In the genomic region with DNA sequence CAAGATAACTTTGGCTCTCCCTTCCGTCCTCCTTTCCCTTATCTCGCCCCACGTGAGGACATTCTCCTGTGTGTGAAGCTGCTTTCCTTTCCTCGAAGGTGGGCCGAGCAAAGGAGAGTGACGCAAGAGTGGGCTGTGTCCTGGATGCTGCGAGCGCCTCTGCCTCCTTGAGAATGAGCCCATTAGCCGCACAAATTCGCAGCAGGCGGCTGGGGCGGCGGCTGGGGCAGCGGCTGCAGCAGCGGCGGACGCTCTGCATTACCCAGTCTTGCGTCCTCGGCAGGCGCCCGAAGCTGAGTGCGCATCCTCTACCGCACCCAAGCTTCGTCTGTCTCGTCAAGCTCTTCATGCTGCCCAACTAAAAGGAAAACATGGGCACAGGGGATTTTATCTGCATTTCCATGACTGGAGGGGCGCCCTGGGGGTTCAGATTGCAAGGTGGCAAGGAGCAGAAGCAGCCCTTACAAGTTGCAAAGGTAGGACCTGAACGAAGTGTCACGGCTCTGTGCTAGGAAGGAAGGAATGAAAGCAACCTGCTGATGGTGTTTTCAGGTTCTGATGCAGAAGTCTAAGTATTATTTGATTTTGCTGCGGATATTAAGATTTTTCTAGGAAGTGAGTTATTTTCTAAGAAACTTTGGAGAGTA, we compare ENCODE assay signal across 8 cellular contexts. TPM values are rescaled to one million over a fixed set of nuclear protein-coding genes. Genes with fewer than 3 reads are reported as not detected.
DNase-seq lines count a peak whose midpoint lies in the region; ATAC-seq and TF ChIP-seq lines count a peak whose summit lies in the region.

A gene with protein sequence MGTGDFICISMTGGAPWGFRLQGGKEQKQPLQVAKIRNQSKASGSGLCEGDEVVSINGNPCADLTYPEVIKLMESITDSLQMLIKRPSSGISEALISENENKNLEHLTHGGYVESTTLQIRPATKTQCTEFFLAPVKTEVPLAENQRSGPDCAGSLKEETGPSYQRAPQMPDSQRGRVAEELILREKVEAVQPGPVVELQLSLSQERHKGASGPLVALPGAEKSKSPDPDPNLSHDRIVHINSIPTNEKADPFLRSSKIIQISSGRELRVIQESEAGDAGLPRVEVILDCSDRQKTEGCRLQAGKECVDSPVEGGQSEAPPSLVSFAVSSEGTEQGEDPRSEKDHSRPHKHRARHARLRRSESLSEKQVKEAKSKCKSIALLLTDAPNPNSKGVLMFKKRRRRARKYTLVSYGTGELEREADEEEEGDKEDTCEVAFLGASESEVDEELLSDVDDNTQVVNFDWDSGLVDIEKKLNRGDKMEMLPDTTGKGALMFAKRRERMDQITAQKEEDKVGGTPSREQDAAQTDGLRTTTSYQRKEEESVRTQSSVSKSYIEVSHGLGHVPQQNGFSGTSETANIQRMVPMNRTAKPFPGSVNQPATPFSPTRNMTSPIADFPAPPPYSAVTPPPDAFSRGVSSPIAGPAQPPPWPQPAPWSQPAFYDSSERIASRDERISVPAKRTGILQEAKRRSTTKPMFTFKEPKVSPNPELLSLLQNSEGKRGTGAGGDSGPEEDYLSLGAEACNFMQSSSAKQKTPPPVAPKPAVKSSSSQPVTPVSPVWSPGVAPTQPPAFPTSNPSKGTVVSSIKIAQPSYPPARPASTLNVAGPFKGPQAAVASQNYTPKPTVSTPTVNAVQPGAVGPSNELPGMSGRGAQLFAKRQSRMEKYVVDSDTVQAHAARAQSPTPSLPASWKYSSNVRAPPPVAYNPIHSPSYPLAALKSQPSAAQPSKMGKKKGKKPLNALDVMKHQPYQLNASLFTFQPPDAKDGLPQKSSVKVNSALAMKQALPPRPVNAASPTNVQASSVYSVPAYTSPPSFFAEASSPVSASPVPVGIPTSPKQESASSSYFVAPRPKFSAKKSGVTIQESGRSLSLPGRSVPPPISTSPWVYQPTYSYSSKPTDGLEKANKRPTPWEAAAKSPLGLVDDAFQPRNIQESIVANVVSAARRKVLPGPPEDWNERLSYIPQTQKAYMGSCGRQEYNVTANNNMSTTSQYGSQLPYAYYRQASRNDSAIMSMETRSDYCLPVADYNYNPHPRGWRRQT (plus strand): TSS at position 189 of the 647 bp plus-strand sequence. CDS start 183 bp downstream, at position 372.

- peak within 1 kb of the TSS; percentile 88 for H2AFZ ChIP-seq in ACC112 (ENCODE audit: low read length, unreplicated experiment)

- H3K4me3 ChIP-seq in ACC112 (ENCODE audit: low read depth, low read length): peak within 1 kb of the TSS; percentile 79
- peak within 1 kb of the TSS; percentile 67 to 74 for H3K4me3 ChIP-seq in testis

- intact Hi-C loops in testis (cut with DNase I; ENCODE audit: low total_unique reads): loop anchor here (5.0 kb wide), 1 partner anchor 79 kb away; no protein-coding TSS in a partner anchor

- no peaks in the 10 kb centered on the region for H3K79me2 ChIP-seq in ACC112 (ENCODE audit: control insufficient read depth, insufficient read depth, low read length, unreplicated experiment)

- no peak within 1 kb of the TSS; the same call in 1 of the 2 replicates for H3K27ac ChIP-seq in ACC112 (ENCODE audit: low read depth, low read length)
- H3K27ac ChIP-seq in testis: peak within 1 kb of the TSS; percentile 71 to 84

- H3K4me1 ChIP-seq in ACC112 (ENCODE audit: control insufficient read depth, insufficient read depth, low read length, unreplicated experiment) (peaks cover 22% of the 10 kb centered on the region), testis (peaks cover 11% of the 10 kb centered on the region)

- TF ChIP-seq CTCF in testis (IDR thresholded peaks at IDR 0.05): no peak

- H3K36me3 ChIP-seq in ACC112 (ENCODE audit: insufficient read depth, low read length) (no peaks in the 10 kb centered on the region), testis (ENCODE audit: low read depth, missing control alignments) (no peaks in the 10 kb centered on the region)

- DNase-seq in NCI-H748 (lab: John Stamatoyannopoulos, UW; ENCODE audit: unreplicated experiment) (peak; percentile 92), fibroblast of peridontal ligament (ENCODE audit: extremely low read depth) (peak; percentile 83), myocyte (ENCODE audit: low read depth) (peak; percentile 72), testis (peak; percentile 95)
- peak; percentile 53 to 54 for DNase-seq in activated T-cell treated with anti-CD3 and anti-CD28 coated beads, Interleukin-2, amount 50 U/mL, for 48 hours

- TF ChIP-seq POLR2A in testis (IDR thresholded peaks at IDR 0.05): peak; percentile 91

- WGBS in testis, 2 donors: 1 to 2% methylated on average over 14 to 29 of the region's 29 CpGs

- peak; percentile 77 for ATAC-seq in GM19035 (IDR thresholded peaks at IDR 0.05; ENCODE audit: unreplicated experiment)
- ATAC-seq in HG03135 (IDR thresholded peaks at IDR 0.05; ENCODE audit: unreplicated experiment): peak; percentile 70

- H3K9me3 ChIP-seq in testis: no peaks in the 10 kb centered on the region

- H3K27me3 ChIP-seq in ACC112 (ENCODE audit: insufficient read depth, low read length) (no peaks in the 10 kb centered on the region), testis (no peaks in the 10 kb centered on the region)

RNA-seq across cellular contexts. Expression of the gene that starts here (rescaled TPM):
- total RNA-seq in myocyte (567 and 588 TPM in 2 replicates), testis (10 to 100 TPM; 44.3 to 53.4 TPM)
- polyA plus RNA-seq in myocyte (2012): 128 TPM
- polyA plus RNA-seq in testis (ENCODE audit: insufficient read depth, low read depth, low replicate concordance): 29.1 TPM

Comparison
In these comparisons a context has a peak if more than half of its experiments do, and no peak if none do; other contexts are left out.
1. RNA of the gene that starts here (total RNA-seq): 567 to 588 TPM in myocyte; 44.3 to 53.4 TPM in testis; every median in the first group is over 10 times any median in the second.
2. Peak in every context shown above with its lines, with median percentiles within 50 percentile points of each other: DNase-seq.